ENCODE assay signal across 18 cellular contexts in the genomic region with DNA sequence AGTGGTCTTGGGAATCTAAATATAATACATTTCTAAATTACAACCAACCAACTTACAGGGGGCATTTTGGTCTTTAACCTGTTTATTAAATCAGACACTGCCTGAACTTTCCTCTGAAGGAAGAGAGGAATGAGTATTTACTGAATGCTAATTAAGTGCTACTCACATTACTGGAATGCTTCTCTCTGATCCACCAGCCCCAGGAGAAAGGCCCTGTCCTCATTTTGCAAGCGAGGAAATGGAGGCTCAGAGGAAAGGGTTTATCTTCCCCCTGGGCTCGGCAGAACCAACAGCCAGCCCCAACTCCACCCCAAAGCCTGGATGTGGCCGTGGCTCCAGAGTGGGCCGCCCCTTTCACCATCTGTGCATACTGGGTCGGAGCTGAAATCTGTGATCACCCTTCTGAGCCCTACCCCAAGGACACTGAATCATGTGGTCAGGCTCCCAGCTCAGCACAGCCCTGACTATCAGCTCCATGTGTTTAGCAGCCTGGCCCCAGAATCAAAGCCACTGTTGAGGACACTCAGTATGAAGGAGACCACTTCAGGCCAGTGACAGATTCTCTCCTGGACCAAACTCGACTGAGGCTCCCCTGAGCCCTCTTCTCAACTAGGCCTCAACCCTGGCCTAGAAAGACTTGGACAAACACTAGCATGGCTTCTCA. TPM values are rescaled to one million over a fixed set of nuclear protein-coding genes. Genes with fewer than 3 reads are reported as not detected.
DNase-seq lines count a peak whose midpoint lies in the region; ATAC-seq and TF ChIP-seq lines count a peak whose summit lies in the region.
"Had no signal": no experiment of that assay in that cellular context is flagged by ENCODE, and none has a peak within 500 bp of the region (broad histone marks: within the 10 kb centered on the region; RNA-seq: fewer than 3 reads in every experiment).

No MANE protein-coding gene starts in this region.

- no CpG with 5 or more reads among the region's 6 CpGs for WGBS in neuronal stem cell (ENCODE audit: extremely low coverage in 2 of 2, insufficient read length in 2 of 2, insufficient replicate concordance in 1 of 2), 2 donors

- no peak overlapping the region for H3K4me3 ChIP-seq in CD4-positive, CD25-positive, alpha-beta regulatory T cell (ENCODE audit: low read depth, low read length)
- H3K4me3 ChIP-seq in GM23338 (no peak overlapping the region), neuronal stem cell (ENCODE audit: low read length in 2 of 2) (no peak overlapping the region)
- H3K4me3 ChIP-seq in CD8-positive, alpha-beta memory T cell (ENCODE audit: low read length): no peak overlapping the region
- H3K4me3 ChIP-seq: BLaER1 treated with 17β-estradiol and CSF1 and Interleukin-3, amounts not matched to agents 10 nM and 100 nM; prostate gland; uterus had no signal

- H3K9me2 ChIP-seq in GM23338 (ENCODE audit: insufficient read depth): no peaks in the 10 kb centered on the region

- no peaks in the 10 kb centered on the region for H3K27me3 Mint-ChIP-seq in CD4-positive, CD25-positive, alpha-beta regulatory T cell
- H3K27me3 Mint-ChIP-seq in GM23338 (ENCODE audit: insufficient read depth, low read depth, poor library complexity): peaks cover 17% of the 10 kb centered on the region
- H3K27me3 Mint-ChIP-seq in dendritic cell treated with granulocyte-macrophage colony-stimulating factor and Interleukin-4, amounts not matched to agents 40 ng/mL and 50 ng/mL, for 4 days: no peaks in the 10 kb centered on the region
- peaks cover 0 to 1% of the 10 kb centered on the region in 2 donors for H3K27me3 Mint-ChIP-seq in CD8-positive, alpha-beta memory T cell
- H3K27me3 Mint-ChIP-seq: activated naive CD4-positive, alpha-beta T cell treated with anti-CD3 and anti-CD28 coated beads, Interleukin-2, amount 10 ng/mL, durations not matched to agents 7 days and 5 days had no signal

- TF ChIP-seq CTCF in GM23338 (conservative IDR thresholded peaks at IDR 0.05; ENCODE audit: low read depth in 2 of 2): no peak

- CTCF ChIA-PET in CD8-positive, alpha-beta memory T cell (lab: Charles Lee): interaction anchor here (2.3 kb wide), 1 partner anchor 10 kb away, joined by 10 read pairs; no protein-coding TSS in a partner anchor

- peaks cover 5% of the 10 kb centered on the region for H3K4me1 ChIP-seq in CD4-positive, CD25-positive, alpha-beta regulatory T cell (ENCODE audit: control insufficient read depth, insufficient read depth, low read length, poor library complexity, severe bottlenecking)
- H3K4me1 ChIP-seq in GM23338 (ENCODE audit: insufficient read depth) (no peaks in the 10 kb centered on the region), neuronal stem cell (ENCODE audit: control insufficient read depth in 2 of 2, insufficient read depth in 1 of 2, low read depth in 1 of 2, low read length in 2 of 2) (peaks cover 0 to 3% of the 10 kb centered on the region in 2 donors)
- H3K4me1 ChIP-seq in CD8-positive, alpha-beta memory T cell (ENCODE audit: insufficient read depth, low read length): no peaks in the 10 kb centered on the region
- H3K4me1 ChIP-seq: prostate gland, uterus had no signal

- H4K8ac ChIP-seq in neuronal stem cell (ENCODE audit: low read depth, low read length): no peak overlapping the region

- H3K79me1 ChIP-seq in neuronal stem cell (ENCODE audit: low read depth, low read length): no peaks in the 10 kb centered on the region

- peak overlapping the region; percentile 14 for H2AK5ac ChIP-seq in neuronal stem cell (ENCODE audit: low read depth, low read length)

- H3K36me3 ChIP-seq in CD4-positive, CD25-positive, alpha-beta regulatory T cell (ENCODE audit: control insufficient read depth, insufficient read depth, low read length): no peaks in the 10 kb centered on the region
- H3K36me3 ChIP-seq in GM23338 (ENCODE audit: insufficient read depth) (no peaks in the 10 kb centered on the region), neuronal stem cell (replicated peaks in 1 of 2; ENCODE audit: control insufficient read depth in 2 of 2, insufficient read depth in 2 of 2, low read length in 2 of 2) (no peaks in the 10 kb centered on the region)
- no peaks in the 10 kb centered on the region for H3K36me3 ChIP-seq in CD8-positive, alpha-beta memory T cell (ENCODE audit: insufficient read depth, low read length)
- H3K36me3 ChIP-seq: BLaER1 treated with 17β-estradiol and CSF1 and Interleukin-3, amounts not matched to agents 10 nM and 100 nM; prostate gland; uterus had no signal

- intact Hi-C loops in dendritic cell treated with granulocyte-macrophage colony-stimulating factor and Interleukin-4, amounts not matched to agents 40 ng/mL and 50 ng/mL, for 4 days (cut with micrococcal nuclease): no loop called here

- H3K4ac ChIP-seq in neuronal stem cell (ENCODE audit: low read length): no peak overlapping the region

- no peak overlapping the region for H4K91ac ChIP-seq in neuronal stem cell (ENCODE audit: low read depth, low read length, poor library complexity)

- no peaks in the 10 kb centered on the region for H3K79me2 ChIP-seq in GM23338 (replicated peaks; ENCODE audit: insufficient read depth)

- no peaks in the 10 kb centered on the region for H3K36me3 Mint-ChIP-seq in CD4-positive, CD25-positive, alpha-beta regulatory T cell
- H3K36me3 Mint-ChIP-seq in GM23338 (ENCODE audit: low read depth): peaks cover 23% of the 10 kb centered on the region
- H3K36me3 Mint-ChIP-seq in dendritic cell treated with granulocyte-macrophage colony-stimulating factor and Interleukin-4, amounts not matched to agents 40 ng/mL and 50 ng/mL, for 4 days (ENCODE audit: low read depth): peaks cover 7% of the 10 kb centered on the region
- H3K36me3 Mint-ChIP-seq in CD8-positive, alpha-beta memory T cell: peaks cover 0 to 13% (median 6%) of the 10 kb centered on the region in 3 donors

- no peak overlapping the region for H2BK12ac ChIP-seq in neuronal stem cell (ENCODE audit: low read length)

- no peaks in the 10 kb centered on the region for H4K20me1 ChIP-seq in GM23338 (replicated peaks; ENCODE audit: insufficient read depth)
- H4K20me1 ChIP-seq: BLaER1 treated with 17β-estradiol and CSF1 and Interleukin-3, amounts not matched to agents 10 nM and 100 nM had no signal

- no peaks in the 10 kb centered on the region for H3K27me3 ChIP-seq in CD4-positive, CD25-positive, alpha-beta regulatory T cell (ENCODE audit: control insufficient read depth, insufficient read depth, low read length)
- H3K27me3 ChIP-seq in GM23338 (ENCODE audit: insufficient read depth) (no peaks in the 10 kb centered on the region), neuronal stem cell (ENCODE audit: control insufficient read depth in 3 of 3, insufficient read depth in 3 of 3, low read depth in 1 of 3, low read length in 3 of 3) (no peaks in the 10 kb centered on the region)
- no peaks in the 10 kb centered on the region for H3K27me3 ChIP-seq in CD8-positive, alpha-beta memory T cell (ENCODE audit: insufficient read depth, low read length, poor library complexity, severe bottlenecking)
- H3K27me3 ChIP-seq: BLaER1 treated with 17β-estradiol and CSF1 and Interleukin-3, amounts not matched to agents 10 nM and 100 nM; uterus had no signal

- peak overlapping the region in 2 of 3 donors; percentile 51 to 60 for H3K27ac Mint-ChIP-seq in CD4-positive, CD25-positive, alpha-beta regulatory T cell
- no peak overlapping the region for H3K27ac Mint-ChIP-seq in GM23338
- peak overlapping the region; percentile 6 for H3K27ac Mint-ChIP-seq in dendritic cell treated with granulocyte-macrophage colony-stimulating factor and Interleukin-4, amounts not matched to agents 40 ng/mL and 50 ng/mL, for 4 days
- peak overlapping the region in 1 of 8 donors; percentile 18 for H3K27ac Mint-ChIP-seq in CD8-positive, alpha-beta memory T cell
- H3K27ac Mint-ChIP-seq: activated naive CD4-positive, alpha-beta T cell treated with anti-CD3 and anti-CD28 coated beads, Interleukin-2, amount 10 ng/mL, durations not matched to agents 7 days and 5 days had no signal

- peaks cover 0 to 7% (median 2%) of the 10 kb centered on the region in 7 donors for H3K9me3 Mint-ChIP-seq in CD4-positive, CD25-positive, alpha-beta regulatory T cell
- peaks cover 47% of the 10 kb centered on the region for H3K9me3 Mint-ChIP-seq in GM23338
- H3K9me3 Mint-ChIP-seq in dendritic cell treated with granulocyte-macrophage colony-stimulating factor and Interleukin-4, amounts not matched to agents 40 ng/mL and 50 ng/mL, for 4 days: peaks cover 20% of the 10 kb centered on the region
- H3K9me3 Mint-ChIP-seq in CD8-positive, alpha-beta memory T cell: peaks cover 0 to 5% (median 3%) of the 10 kb centered on the region in 5 donors

- H2AFZ ChIP-seq in GM23338 (peak overlapping the region; percentile 61; the same call in 1 of the 2 replicates), neuronal stem cell (ENCODE audit: low read length) (peak overlapping the region; percentile 80)

- no peak overlapping the region for H3K23ac ChIP-seq in neuronal stem cell (ENCODE audit: low read depth, low read length, poor library complexity)

- POLR2A ChIA-PET in CD8-positive, alpha-beta memory T cell (lab: Charles Lee): no interaction called here

- no peak for ATAC-seq in CD4-positive, CD25-positive, alpha-beta regulatory T cell (ENCODE audit: low read depth in 2 of 2)
- no peak for ATAC-seq in GM23338
- ATAC-seq in HG02885 (IDR thresholded peaks at IDR 0.05; ENCODE audit: poor library complexity, unreplicated experiment): no peak

- H3F3A ChIP-seq in GM23338 (replicated peaks; ENCODE audit: low read depth): no peaks in the 10 kb centered on the region

- no peak overlapping the region for H3K4me2 ChIP-seq in GM23338
- H3K4me2 ChIP-seq in neuronal stem cell (ENCODE audit: insufficient read depth, low read length, poor library complexity, severe bottlenecking): no peak overlapping the region
- H3K4me2 ChIP-seq: BLaER1 treated with 17β-estradiol and CSF1 and Interleukin-3, amounts not matched to agents 10 nM and 100 nM had no signal

- H3K9me3 ChIP-seq in CD4-positive, CD25-positive, alpha-beta regulatory T cell (ENCODE audit: control insufficient read depth in 2 of 2, low read length in 2 of 2): no peaks in the 10 kb centered on the region
- H3K9me3 ChIP-seq in neuronal stem cell (replicated peaks in 1 of 2; ENCODE audit: control insufficient read depth in 2 of 2, insufficient read depth in 1 of 2, low read depth in 1 of 2, low read length in 2 of 2): peaks cover 5 to 8% of the 10 kb centered on the region in 2 donors
- H3K9me3 ChIP-seq in CD8-positive, alpha-beta memory T cell (ENCODE audit: low read length): no peaks in the 10 kb centered on the region
- H3K9me3 ChIP-seq: prostate gland, uterus had no signal

- H2BK120ac ChIP-seq in neuronal stem cell (ENCODE audit: low read depth, low read length): no peak overlapping the region

- no peak overlapping the region for H3K4me3 Mint-ChIP-seq in CD4-positive, CD25-positive, alpha-beta regulatory T cell
- H3K4me3 Mint-ChIP-seq in GM23338: no peak overlapping the region
- no peak overlapping the region for H3K4me3 Mint-ChIP-seq in dendritic cell treated with granulocyte-macrophage colony-stimulating factor and Interleukin-4, amounts not matched to agents 40 ng/mL and 50 ng/mL, for 4 days
- no peak overlapping the region for H3K4me3 Mint-ChIP-seq in CD8-positive, alpha-beta memory T cell
- H3K4me3 Mint-ChIP-seq: activated naive CD4-positive, alpha-beta T cell treated with anti-CD3 and anti-CD28 coated beads, Interleukin-2, amount 10 ng/mL, durations not matched to agents 7 days and 5 days had no signal

- no peak overlapping the region for H3K27ac ChIP-seq in CD4-positive, CD25-positive, alpha-beta regulatory T cell (ENCODE audit: insufficient read depth, low read length, poor library complexity, severe bottlenecking)
- H3K27ac ChIP-seq in GM23338 (ENCODE audit: low read depth) (no peak overlapping the region), neuronal stem cell (replicated peaks; ENCODE audit: low read length) (no peak overlapping the region)
- H3K27ac ChIP-seq in CD8-positive, alpha-beta memory T cell (ENCODE audit: low read depth, low read length): no peak overlapping the region
- H3K27ac ChIP-seq: HL-60, prostate gland, uterus had no signal

- no peak overlapping the region for H3K18ac ChIP-seq in neuronal stem cell (ENCODE audit: low read length)

- DNase-seq in CD4-positive, CD25-positive, alpha-beta regulatory T cell: no peak
- DNase-seq in GM23338 (ENCODE audit: low spot score) (no peak), neuronal stem cell (ENCODE audit: low spot score) (no peak), NCI-H2196 treated with DMSO at 0.1 percent for 48 hours (lab: John Stamatoyannopoulos, UW; ENCODE audit: unreplicated experiment) (no peak), DMS53 treated with DMSO at 0.1 percent for 48 hours (lab: John Stamatoyannopoulos, UW; ENCODE audit: unreplicated experiment) (no peak)
- DNase-seq in CD8-positive, alpha-beta memory T cell: no peak
- DNase-seq: activated naive CD4-positive, alpha-beta T cell treated with anti-CD3 and anti-CD28 coated beads, Interleukin-2, amount 10 ng/mL, durations not matched to agents 7 days and 5 days; central memory CD4-positive, alpha-beta T cell; EL; NCI-H1694 treated with DMSO at 0.1 percent for 48 hours; stimulated activated CD4-positive, alpha-beta T cell treated with anti-CD3 and anti-CD28 coated beads, Interleukin-1b, Interleukin-23, amount 100 ng/mL, for 48 hours; uterus had no signal

- peaks cover 4 to 36% (median 16%) of the 10 kb centered on the region in 4 donors for H3K4me1 Mint-ChIP-seq in CD4-positive, CD25-positive, alpha-beta regulatory T cell
- H3K4me1 Mint-ChIP-seq in GM23338: peaks cover 6% of the 10 kb centered on the region
- peaks cover 10% of the 10 kb centered on the region for H3K4me1 Mint-ChIP-seq in dendritic cell treated with granulocyte-macrophage colony-stimulating factor and Interleukin-4, amounts not matched to agents 40 ng/mL and 50 ng/mL, for 4 days (ENCODE audit: low read depth)
- peaks cover 0 to 16% (median 11%) of the 10 kb centered on the region in 3 donors for H3K4me1 Mint-ChIP-seq in CD8-positive, alpha-beta memory T cell

- H3K14ac ChIP-seq in neuronal stem cell (ENCODE audit: low read length): no peak overlapping the region

- no peak overlapping the region for H2BK15ac ChIP-seq in neuronal stem cell (ENCODE audit: low read length)

- H3K9ac ChIP-seq in neuronal stem cell (ENCODE audit: low read depth, low read length, poor library complexity): no peak overlapping the region

- H2BK5ac ChIP-seq in neuronal stem cell (ENCODE audit: low read length): no peak overlapping the region

RNA-seq across cellular contexts. Expression of gene ENPP6, which starts 56.7 kb away (rescaled TPM):
- not detected for total RNA-seq in CD4-positive, CD25-positive, alpha-beta regulatory T cell
- polyA plus RNA-seq in CD4-positive, CD25-positive, alpha-beta regulatory T cell: not detected
- 0.23 TPM in 1 of 2 replicates, not detected in the other for total RNA-seq in GM23338 (2014; rRNA removed; shearing (Covaris generic))
- polyA plus RNA-seq in GM23338 (2016; fragmentation: Nextera tagmentation; extraction: Ambion mirVana): 0.05 and 0.11 TPM in 2 replicates
- 0.01 TPM for polyA plus RNA-seq in neuronal stem cell (2013, experiment 1 of 2)
- 0.01 TPM for polyA plus RNA-seq in neuronal stem cell (2013, experiment 2 of 2)
- total RNA-seq in CD8-positive, alpha-beta memory T cell: under 1 TPM; 0.04 to 0.07 TPM
- polyA plus RNA-seq in CD8-positive, alpha-beta memory T cell: not detected
- total RNA-seq: RPMI7951 had no signal
